ENCODE assay signal across 5 cellular contexts in genomic region chr2:5145053-5145452, GRCh38.
"Had no signal": no experiment of that assay in that cellular context is flagged by ENCODE, and none has a peak within 500 bp of the region (broad histone marks: within the 10 kb centered on the region; RNA-seq: fewer than 3 reads in every experiment).

No MANE protein-coding gene starts in this region.

- H3K27ac ChIP-seq: HL-60 had no signal

- DNase-seq: H9, HCEC 1CT had no signal

- ATAC-seq: GM23338, HepG2 had no signal

- H3K4me3 ChIP-seq: GM23338 had no signal
